Comparison of ENCODE assay signal across 1 cellular context in the genomic region with DNA sequence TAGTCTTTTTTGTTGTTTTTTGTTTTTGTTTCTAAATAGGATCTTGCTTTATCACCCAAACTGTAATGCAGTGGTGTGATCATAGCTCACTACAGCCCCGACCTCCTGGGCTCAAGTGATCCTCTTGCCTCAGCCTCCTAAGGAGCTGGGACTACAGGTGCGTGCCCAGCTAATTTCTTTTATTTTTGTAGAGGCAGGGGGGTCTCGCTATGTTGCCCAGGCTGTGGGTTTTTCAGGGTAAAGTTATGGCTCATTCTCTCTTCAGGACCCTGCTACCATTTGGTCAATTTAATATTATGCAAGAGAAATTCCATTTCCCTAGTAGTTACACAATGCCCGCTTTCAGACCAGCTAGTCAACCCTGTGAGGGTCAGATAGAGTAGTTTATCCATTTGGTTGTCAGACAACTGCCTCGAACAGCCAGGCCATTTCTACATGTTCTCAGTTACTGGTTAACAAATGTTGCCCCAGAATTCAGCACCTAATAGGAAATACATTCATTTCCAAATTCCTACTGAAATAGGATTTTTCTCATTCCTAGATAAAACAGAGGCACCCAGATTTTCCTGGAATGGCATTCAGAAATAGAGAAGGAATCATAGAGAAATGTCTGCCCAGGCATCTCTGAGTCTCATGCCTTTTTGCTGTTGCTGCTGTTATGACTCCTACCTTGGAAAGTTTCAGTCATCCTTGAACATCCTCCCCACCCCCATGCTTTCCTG.
A peak's percentile ranks its signal among the peaks of the same experiment; 100 is the strongest.
TF ChIP-seq lines count a peak whose summit lies in the region.

No MANE protein-coding gene starts in this region.

TF ChIP-seq in HepG2, 621 proteins besides CTCF, POLR2A, EP300 and RAD21 (continued from another document and continues in another):
- no peak for TF ChIP-seq ZBTB4 (CRISPR knock-in tag; IDR thresholded peaks at IDR 0.05; ENCODE audit: borderline replicate concordance)
- TF ChIP-seq ZNF883 (CRISPR knock-in tag; IDR thresholded peaks at IDR 0.05; ENCODE audit: not compliant biosample characterization) = no peak
- TF ChIP-seq, protein P1, sequence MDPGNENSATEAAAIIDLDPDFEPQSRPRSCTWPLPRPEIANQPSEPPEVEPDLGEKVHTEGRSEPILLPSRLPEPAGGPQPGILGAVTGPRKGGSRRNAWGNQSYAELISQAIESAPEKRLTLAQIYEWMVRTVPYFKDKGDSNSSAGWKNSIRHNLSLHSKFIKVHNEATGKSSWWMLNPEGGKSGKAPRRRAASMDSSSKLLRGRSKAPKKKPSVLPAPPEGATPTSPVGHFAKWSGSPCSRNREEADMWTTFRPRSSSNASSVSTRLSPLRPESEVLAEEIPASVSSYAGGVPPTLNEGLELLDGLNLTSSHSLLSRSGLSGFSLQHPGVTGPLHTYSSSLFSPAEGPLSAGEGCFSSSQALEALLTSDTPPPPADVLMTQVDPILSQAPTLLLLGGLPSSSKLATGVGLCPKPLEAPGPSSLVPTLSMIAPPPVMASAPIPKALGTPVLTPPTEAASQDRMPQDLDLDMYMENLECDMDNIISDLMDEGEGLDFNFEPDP (CRISPR knock-in tag; conservative IDR thresholded peaks at IDR 0.05) = no peak
- TF ChIP-seq GMEB1 (CRISPR knock-in tag; IDR thresholded peaks at IDR 0.05; ENCODE audit: borderline replicate concordance) = no peak
- no peak for TF ChIP-seq ZNF343 (CRISPR knock-in tag; IDR thresholded peaks at IDR 0.05)
- no peak for TF ChIP-seq ZBTB25 (CRISPR knock-in tag; IDR thresholded peaks at IDR 0.05)
- no peak for TF ChIP-seq ZNF556 (CRISPR knock-in tag; IDR thresholded peaks at IDR 0.05; ENCODE audit: borderline replicate concordance)
- TF ChIP-seq MZF1 (CRISPR knock-in tag; IDR thresholded peaks at IDR 0.05; ENCODE audit: borderline replicate concordance) = no peak
- TF ChIP-seq ZNF362 (CRISPR knock-in tag; IDR thresholded peaks at IDR 0.05; ENCODE audit: borderline replicate concordance) = no peak
- no peak for TF ChIP-seq ZNF34 (CRISPR knock-in tag; IDR thresholded peaks at IDR 0.05; ENCODE audit: borderline replicate concordance)
- no peak for TF ChIP-seq ZHX1 (CRISPR knock-in tag; IDR thresholded peaks at IDR 0.05; ENCODE audit: low read depth)
- TF ChIP-seq SRY (CRISPR knock-in tag; IDR thresholded peaks at IDR 0.05) = no peak
- no peak for TF ChIP-seq TOE1 (CRISPR knock-in tag; IDR thresholded peaks at IDR 0.05)
- TF ChIP-seq, protein P2, sequence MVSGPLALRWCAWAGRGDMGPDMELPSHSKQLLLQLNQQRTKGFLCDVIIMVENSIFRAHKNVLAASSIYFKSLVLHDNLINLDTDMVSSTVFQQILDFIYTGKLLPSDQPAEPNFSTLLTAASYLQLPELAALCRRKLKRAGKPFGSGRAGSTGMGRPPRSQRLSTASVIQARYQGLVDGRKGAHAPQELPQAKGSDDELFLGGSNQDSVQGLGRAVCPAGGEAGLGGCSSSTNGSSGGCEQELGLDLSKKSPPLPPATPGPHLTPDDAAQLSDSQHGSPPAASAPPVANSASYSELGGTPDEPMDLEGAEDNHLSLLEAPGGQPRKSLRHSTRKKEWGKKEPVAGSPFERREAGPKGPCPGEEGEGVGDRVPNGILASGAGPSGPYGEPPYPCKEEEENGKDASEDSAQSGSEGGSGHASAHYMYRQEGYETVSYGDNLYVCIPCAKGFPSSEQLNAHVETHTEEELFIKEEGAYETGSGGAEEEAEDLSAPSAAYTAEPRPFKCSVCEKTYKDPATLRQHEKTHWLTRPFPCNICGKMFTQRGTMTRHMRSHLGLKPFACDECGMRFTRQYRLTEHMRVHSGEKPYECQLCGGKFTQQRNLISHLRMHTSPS (CRISPR knock-in tag; IDR thresholded peaks at IDR 0.05; ENCODE audit: low read depth) = no peak
- no peak for TF ChIP-seq NKX3-1 (CRISPR knock-in tag; IDR thresholded peaks at IDR 0.05)
- TF ChIP-seq RFXAP (CRISPR knock-in tag; IDR thresholded peaks at IDR 0.05; ENCODE audit: borderline replicate concordance) = no peak
- no peak for TF ChIP-seq ASH2L (IDR thresholded peaks at IDR 0.05; ENCODE audit: insufficient read length, low read depth, low read length)
- TF ChIP-seq CHD2 (IDR thresholded peaks at IDR 0.05; ENCODE audit: low read depth, low read length) = no peak
- peak; percentile 18; the same call in 1 of the 2 replicates for TF ChIP-seq BCL6 (CRISPR knock-in tag; IDR thresholded peaks at IDR 0.05)
- peak; percentile 79 for TF ChIP-seq CEBPB (IDR thresholded peaks at IDR 0.05; ENCODE audit: borderline replicate concordance, low read depth, low read length)
- TF ChIP-seq, protein P3, sequence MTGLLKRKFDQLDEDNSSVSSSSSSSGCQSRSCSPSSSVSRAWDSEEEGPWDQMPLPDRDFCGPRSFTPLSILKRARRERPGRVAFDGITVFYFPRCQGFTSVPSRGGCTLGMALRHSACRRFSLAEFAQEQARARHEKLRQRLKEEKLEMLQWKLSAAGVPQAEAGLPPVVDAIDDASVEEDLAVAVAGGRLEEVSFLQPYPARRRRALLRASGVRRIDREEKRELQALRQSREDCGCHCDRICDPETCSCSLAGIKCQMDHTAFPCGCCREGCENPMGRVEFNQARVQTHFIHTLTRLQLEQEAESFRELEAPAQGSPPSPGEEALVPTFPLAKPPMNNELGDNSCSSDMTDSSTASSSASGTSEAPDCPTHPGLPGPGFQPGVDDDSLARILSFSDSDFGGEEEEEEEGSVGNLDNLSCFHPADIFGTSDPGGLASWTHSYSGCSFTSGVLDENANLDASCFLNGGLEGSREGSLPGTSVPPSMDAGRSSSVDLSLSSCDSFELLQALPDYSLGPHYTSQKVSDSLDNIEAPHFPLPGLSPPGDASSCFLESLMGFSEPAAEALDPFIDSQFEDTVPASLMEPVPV (CRISPR knock-in tag; IDR thresholded peaks at IDR 0.05) = no peak
- TF ChIP-seq ZNF563 (CRISPR knock-in tag; IDR thresholded peaks at IDR 0.05) = no peak
- TF ChIP-seq RARA (CRISPR knock-in tag; IDR thresholded peaks at IDR 0.05) = 0 out of 2 replicates have a peak, but pooled peaks have one; percentile 23
- TF ChIP-seq, protein P4, sequence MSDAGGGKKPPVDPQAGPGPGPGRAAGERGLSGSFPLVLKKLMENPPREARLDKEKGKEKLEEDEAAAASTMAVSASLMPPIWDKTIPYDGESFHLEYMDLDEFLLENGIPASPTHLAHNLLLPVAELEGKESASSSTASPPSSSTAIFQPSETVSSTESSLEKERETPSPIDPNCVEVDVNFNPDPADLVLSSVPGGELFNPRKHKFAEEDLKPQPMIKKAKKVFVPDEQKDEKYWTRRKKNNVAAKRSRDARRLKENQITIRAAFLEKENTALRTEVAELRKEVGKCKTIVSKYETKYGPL (CRISPR knock-in tag; IDR thresholded peaks at IDR 0.05) = 0 out of 2 replicates have a peak, but pooled peaks have one; percentile 74
- no peak for TF ChIP-seq GLI4 (CRISPR knock-in tag; IDR thresholded peaks at IDR 0.05; ENCODE audit: borderline replicate concordance)
- TF ChIP-seq, protein P5, sequence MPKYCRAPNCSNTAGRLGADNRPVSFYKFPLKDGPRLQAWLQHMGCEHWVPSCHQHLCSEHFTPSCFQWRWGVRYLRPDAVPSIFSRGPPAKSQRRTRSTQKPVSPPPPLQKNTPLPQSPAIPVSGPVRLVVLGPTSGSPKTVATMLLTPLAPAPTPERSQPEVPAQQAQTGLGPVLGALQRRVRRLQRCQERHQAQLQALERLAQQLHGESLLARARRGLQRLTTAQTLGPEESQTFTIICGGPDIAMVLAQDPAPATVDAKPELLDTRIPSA (CRISPR knock-in tag; IDR thresholded peaks at IDR 0.05; ENCODE audit: borderline replicate concordance) = no peak
- TF ChIP-seq ZNF207 (IDR thresholded peaks at IDR 0.05; ENCODE audit: borderline replicate concordance) = no peak
- 0 out of 2 replicates have a peak, but pooled peaks have one; percentile 54 for TF ChIP-seq ZNF317 (CRISPR knock-in tag; IDR thresholded peaks at IDR 0.05)
- no peak for TF ChIP-seq MYC (CRISPR knock-in tag; IDR thresholded peaks at IDR 0.05; ENCODE audit: borderline replicate concordance)
- TF ChIP-seq, protein P6, sequence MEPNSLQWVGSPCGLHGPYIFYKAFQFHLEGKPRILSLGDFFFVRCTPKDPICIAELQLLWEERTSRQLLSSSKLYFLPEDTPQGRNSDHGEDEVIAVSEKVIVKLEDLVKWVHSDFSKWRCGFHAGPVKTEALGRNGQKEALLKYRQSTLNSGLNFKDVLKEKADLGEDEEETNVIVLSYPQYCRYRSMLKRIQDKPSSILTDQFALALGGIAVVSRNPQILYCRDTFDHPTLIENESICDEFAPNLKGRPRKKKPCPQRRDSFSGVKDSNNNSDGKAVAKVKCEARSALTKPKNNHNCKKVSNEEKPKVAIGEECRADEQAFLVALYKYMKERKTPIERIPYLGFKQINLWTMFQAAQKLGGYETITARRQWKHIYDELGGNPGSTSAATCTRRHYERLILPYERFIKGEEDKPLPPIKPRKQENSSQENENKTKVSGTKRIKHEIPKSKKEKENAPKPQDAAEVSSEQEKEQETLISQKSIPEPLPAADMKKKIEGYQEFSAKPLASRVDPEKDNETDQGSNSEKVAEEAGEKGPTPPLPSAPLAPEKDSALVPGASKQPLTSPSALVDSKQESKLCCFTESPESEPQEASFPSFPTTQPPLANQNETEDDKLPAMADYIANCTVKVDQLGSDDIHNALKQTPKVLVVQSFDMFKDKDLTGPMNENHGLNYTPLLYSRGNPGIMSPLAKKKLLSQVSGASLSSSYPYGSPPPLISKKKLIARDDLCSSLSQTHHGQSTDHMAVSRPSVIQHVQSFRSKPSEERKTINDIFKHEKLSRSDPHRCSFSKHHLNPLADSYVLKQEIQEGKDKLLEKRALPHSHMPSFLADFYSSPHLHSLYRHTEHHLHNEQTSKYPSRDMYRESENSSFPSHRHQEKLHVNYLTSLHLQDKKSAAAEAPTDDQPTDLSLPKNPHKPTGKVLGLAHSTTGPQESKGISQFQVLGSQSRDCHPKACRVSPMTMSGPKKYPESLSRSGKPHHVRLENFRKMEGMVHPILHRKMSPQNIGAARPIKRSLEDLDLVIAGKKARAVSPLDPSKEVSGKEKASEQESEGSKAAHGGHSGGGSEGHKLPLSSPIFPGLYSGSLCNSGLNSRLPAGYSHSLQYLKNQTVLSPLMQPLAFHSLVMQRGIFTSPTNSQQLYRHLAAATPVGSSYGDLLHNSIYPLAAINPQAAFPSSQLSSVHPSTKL (CRISPR knock-in tag; IDR thresholded peaks at IDR 0.05) = 0 out of 2 replicates have a peak, but pooled peaks have one; percentile 17
- peak; percentile 65 for TF ChIP-seq CEBPG (CRISPR knock-in tag; IDR thresholded peaks at IDR 0.05)
